Comparison of ENCODE assay signal across 23 cellular contexts in the genomic region with DNA sequence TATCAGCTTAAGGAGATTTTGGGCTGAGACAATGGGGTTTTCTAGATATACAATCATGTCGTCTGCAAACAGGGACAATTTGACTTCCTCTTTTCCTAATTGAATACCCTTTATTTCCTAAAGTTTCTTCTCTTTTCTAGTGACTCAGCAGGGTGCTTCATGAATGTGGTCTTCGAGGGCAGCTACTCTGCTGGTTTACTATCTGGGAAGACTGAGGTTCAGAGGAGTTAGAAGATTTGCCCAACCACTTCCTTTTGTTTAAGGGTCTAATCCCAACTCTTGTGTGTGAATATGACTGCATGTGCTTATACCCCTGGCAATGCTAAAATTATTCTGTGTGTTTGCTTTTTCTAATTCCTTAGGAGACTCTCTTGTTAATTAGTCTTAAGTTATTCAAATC.
"Had no signal": no experiment of that assay in that cellular context is flagged by ENCODE, and none has a peak within 500 bp of the region (broad histone marks: within the 10 kb centered on the region; RNA-seq: fewer than 3 reads in every experiment).

No MANE protein-coding gene starts in this region.

- H3K9me3 Mint-ChIP-seq: WTC11 had no signal

- H3K27me3 Mint-ChIP-seq: type B pancreatic cell had no signal

- H3K4me1 ChIP-seq: foreskin keratinocyte, left lung, neural progenitor cell, right lobe of liver, vagina had no signal

- H3K4me3 ChIP-seq: left lung, lung, neural progenitor cell, right lobe of liver, testis, vagina had no signal

- ATAC-seq: foreskin keratinocyte; left lung; naive thymus-derived CD8-positive, alpha-beta T cell; right lobe of liver; stimulated activated naive B cell treated with anti-CD40 and anti-IgM and Interleukin-4, amounts not matched to agents 10 μg/mL and 1 μg/mL and 100 μg/mL, for 72 hours; WTC11 had no signal

- H3K4me1 Mint-ChIP-seq: neural progenitor cell; stimulated activated naive B cell treated with anti-CD40 and anti-IgM and Interleukin-4, amounts not matched to agents 10 μg/mL and 1 μg/mL and 100 μg/mL, for 72 hours had no signal

- H3K36me3 Mint-ChIP-seq: naive thymus-derived CD8-positive, alpha-beta T cell; stimulated activated naive B cell treated with anti-CD40 and anti-IgM and Interleukin-4, amounts not matched to agents 10 μg/mL and 1 μg/mL and 100 μg/mL, for 72 hours had no signal

- H3K4me3 Mint-ChIP-seq: naive thymus-derived CD8-positive, alpha-beta T cell; neural progenitor cell; stimulated activated naive B cell treated with anti-CD40 and anti-IgM and Interleukin-4, amounts not matched to agents 10 μg/mL and 1 μg/mL and 100 μg/mL, for 72 hours; type B pancreatic cell; WTC11 had no signal

- H3K9me3 ChIP-seq: left lung, right lobe of liver, testis, vagina had no signal

- DNase-seq: activated CD4-positive, alpha-beta T cell treated with anti-CD3 and anti-CD28 coated beads, Interleukin-2, amount 50 U/mL, for 4 hours; activated CD8-positive, alpha-beta memory T cell treated with anti-CD3 and anti-CD28 coated beads, Interleukin-2, amount 50 U/mL, for 48 hours; activated effector memory CD4-positive, alpha-beta T cell treated with Interleukin-2 at 50 U/mL for 16 hours; activated naive CD4-positive, alpha-beta T cell treated with anti-CD3 and anti-CD28 coated beads, Interleukin-2, amount 50 U/mL, for 16 hours; activated T-cell treated with anti-CD3 and anti-CD28 coated beads, Interleukin-2, amount 50 U/mL, for 48 hours; aorta; brain microvascular endothelial cell; central memory CD4-positive, alpha-beta T cell; effector memory CD4-positive, alpha-beta T cell; foreskin keratinocyte; left lung; naive thymus-derived CD8-positive, alpha-beta T cell; right lobe of liver; small intestine; stimulated activated CD4-positive, alpha-beta T cell treated with anti-CD3 and anti-CD28 coated beads, Interleukin-15, amount 100 ng/mL, for 24 hours; stimulated activated CD8-positive, alpha-beta memory T cell treated with anti-CD3 and anti-CD28 coated beads, Interleukin-4, amount 100 ng/mL, for 48 hours; stimulated activated naive B cell treated with anti-CD40 and anti-IgM and Interleukin-4, amounts not matched to agents 10 μg/mL and 1 μg/mL and 100 μg/mL, for 72 hours; testis had no signal

- H3K27ac Mint-ChIP-seq: naive thymus-derived CD8-positive, alpha-beta T cell; neural progenitor cell; stimulated activated naive B cell treated with anti-CD40 and anti-IgM and Interleukin-4, amounts not matched to agents 10 μg/mL and 1 μg/mL and 100 μg/mL, for 72 hours; type B pancreatic cell; WTC11 had no signal

- H3K36me3 ChIP-seq: neural progenitor cell, right lobe of liver had no signal
